Comparison of ENCODE assay signal across 1 cellular context in the genomic region with DNA sequence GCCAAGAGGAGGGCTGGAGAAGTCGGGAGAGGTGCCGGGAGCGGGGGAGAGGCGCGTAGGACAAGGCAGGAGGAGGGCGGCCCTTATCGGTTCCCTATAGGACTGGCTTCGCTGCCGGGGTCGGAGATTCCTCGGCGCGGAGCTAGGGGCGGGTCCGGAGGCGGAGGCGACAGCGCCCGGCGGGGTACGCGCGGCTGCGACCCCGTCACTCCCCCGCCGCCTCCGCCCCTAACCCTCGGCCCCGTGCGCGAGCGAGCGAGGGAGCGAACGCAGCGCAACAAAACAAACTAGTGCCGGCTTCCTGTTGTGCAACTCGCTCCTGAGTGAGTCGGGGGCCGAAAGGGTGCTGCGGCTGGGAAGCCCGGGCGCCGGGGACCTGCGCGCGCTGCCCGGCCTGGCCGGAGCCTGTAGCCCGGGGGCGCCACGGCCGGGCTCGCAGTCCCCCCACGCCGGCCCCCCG.
TF ChIP-seq lines count a peak whose summit lies in the region.

No MANE protein-coding gene starts in this region.

TF ChIP-seq in HEK293, 187 proteins besides CTCF, POLR2A, EP300 and RAD21 (continued from another document and continues in another):
- TF ChIP-seq ZNF610 (tag by site-specific recombination; IDR thresholded peaks at IDR 0.05; ENCODE audit: borderline replicate concordance) (no peak), GLI4 (tag by site-specific recombination; IDR thresholded peaks at IDR 0.05) (no peak), ZNF169 (tag by site-specific recombination; IDR thresholded peaks at IDR 0.05) (no peak), ZFHX2 (tag by site-specific recombination; conservative IDR thresholded peaks at IDR 0.05) (peak; percentile 96), PATZ1 (tag by site-specific recombination; IDR thresholded peaks at IDR 0.05) (peak; percentile 36), ZNF112 (tag by site-specific recombination; IDR thresholded peaks at IDR 0.05) (no peak), ZNF350 (tag by site-specific recombination; IDR thresholded peaks at IDR 0.05) (no peak), ZFP41 (tag by site-specific recombination; IDR thresholded peaks at IDR 0.05; ENCODE audit: borderline replicate concordance) (no peak), KLF8 (tag by site-specific recombination; IDR thresholded peaks at IDR 0.05) (peak; percentile 46; the same call in 1 of the 2 replicates), KLF9 (tag by site-specific recombination; IDR thresholded peaks at IDR 0.05; ENCODE audit: low read depth) (peak; percentile 68), HOXA7 (CRISPR knock-in tag; IDR thresholded peaks at IDR 0.05; ENCODE audit: borderline replicate concordance) (no peak), ZNF670 (tag by site-specific recombination; IDR thresholded peaks at IDR 0.05; ENCODE audit: low read depth) (no peak), ZIC2 (tag by site-specific recombination; IDR thresholded peaks at IDR 0.05) (peak; percentile 48; the same call in 1 of the 2 replicates), ZNF521 (tag by site-specific recombination; IDR thresholded peaks at IDR 0.05) (no peak), BCL11B (tag by site-specific recombination; IDR thresholded peaks at IDR 0.05; ENCODE audit: low read depth) (no peak), KLF16 (tag by site-specific recombination; IDR thresholded peaks at IDR 0.05) (peak; percentile 30; the same call in 1 of the 2 replicates), ZBTB10 (tag by site-specific recombination; IDR thresholded peaks at IDR 0.05) (0 out of 2 replicates have a peak, but pooled peaks have one; percentile 40), ZNF544 (tag by site-specific recombination; IDR thresholded peaks at IDR 0.05) (no peak), ZNF2 (tag by site-specific recombination; IDR thresholded peaks at IDR 0.05) (peak; percentile 10; the same call in 1 of the 2 replicates), ZBTB8A (tag by site-specific recombination; IDR thresholded peaks at IDR 0.05) (0 out of 2 replicates have a peak, but pooled peaks have one; percentile 10), ZNF48 (tag by site-specific recombination; IDR thresholded peaks at IDR 0.05) (no peak), ZNF830 (tag by site-specific recombination; IDR thresholded peaks at IDR 0.05; ENCODE audit: low read depth) (no peak), ZNF398 (tag by site-specific recombination; IDR thresholded peaks at IDR 0.05) (0 out of 2 replicates have a peak, but pooled peaks have one; percentile 32), IKZF3 (tag by site-specific recombination; IDR thresholded peaks at IDR 0.05) (no peak; the same call in 1 of the 2 replicates), ZEB2 (tag by site-specific recombination; IDR thresholded peaks at IDR 0.05) (no peak), ZNF701 (tag by site-specific recombination; IDR thresholded peaks at IDR 0.05) (no peak), GLIS2 (tag by site-specific recombination; IDR thresholded peaks at IDR 0.05) (no peak), ZNF549 (tag by site-specific recombination; IDR thresholded peaks at IDR 0.05) (no peak), SP2 (tag by site-specific recombination; IDR thresholded peaks at IDR 0.05) (peak; percentile 73), MEIS1 (CRISPR knock-in tag; IDR thresholded peaks at IDR 0.05; ENCODE audit: borderline replicate concordance) (0 out of 2 replicates have a peak, but pooled peaks have one; percentile 15), YY2 (tag by site-specific recombination; IDR thresholded peaks at IDR 0.05) (no peak), ZNF776 (tag by site-specific recombination; IDR thresholded peaks at IDR 0.05; ENCODE audit: borderline replicate concordance) (no peak), KLF1 (tag by site-specific recombination; IDR thresholded peaks at IDR 0.05) (peak; percentile 44; the same call in 1 of the 2 replicates), PRDM2 (tag by site-specific recombination; IDR thresholded peaks at IDR 0.05; ENCODE audit: borderline replicate concordance) (no peak)
- TF ChIP-seq, protein P1, sequence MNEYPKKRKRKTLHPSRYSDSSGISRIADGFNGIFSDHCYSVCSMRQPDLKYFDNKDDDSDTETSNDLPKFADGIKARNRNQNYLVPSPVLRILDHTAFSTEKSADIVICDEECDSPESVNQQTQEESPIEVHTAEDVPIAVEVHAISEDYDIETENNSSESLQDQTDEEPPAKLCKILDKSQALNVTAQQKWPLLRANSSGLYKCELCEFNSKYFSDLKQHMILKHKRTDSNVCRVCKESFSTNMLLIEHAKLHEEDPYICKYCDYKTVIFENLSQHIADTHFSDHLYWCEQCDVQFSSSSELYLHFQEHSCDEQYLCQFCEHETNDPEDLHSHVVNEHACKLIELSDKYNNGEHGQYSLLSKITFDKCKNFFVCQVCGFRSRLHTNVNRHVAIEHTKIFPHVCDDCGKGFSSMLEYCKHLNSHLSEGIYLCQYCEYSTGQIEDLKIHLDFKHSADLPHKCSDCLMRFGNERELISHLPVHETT (tag by site-specific recombination; IDR thresholded peaks at IDR 0.05): no peak
- TF ChIP-seq, protein P2, sequence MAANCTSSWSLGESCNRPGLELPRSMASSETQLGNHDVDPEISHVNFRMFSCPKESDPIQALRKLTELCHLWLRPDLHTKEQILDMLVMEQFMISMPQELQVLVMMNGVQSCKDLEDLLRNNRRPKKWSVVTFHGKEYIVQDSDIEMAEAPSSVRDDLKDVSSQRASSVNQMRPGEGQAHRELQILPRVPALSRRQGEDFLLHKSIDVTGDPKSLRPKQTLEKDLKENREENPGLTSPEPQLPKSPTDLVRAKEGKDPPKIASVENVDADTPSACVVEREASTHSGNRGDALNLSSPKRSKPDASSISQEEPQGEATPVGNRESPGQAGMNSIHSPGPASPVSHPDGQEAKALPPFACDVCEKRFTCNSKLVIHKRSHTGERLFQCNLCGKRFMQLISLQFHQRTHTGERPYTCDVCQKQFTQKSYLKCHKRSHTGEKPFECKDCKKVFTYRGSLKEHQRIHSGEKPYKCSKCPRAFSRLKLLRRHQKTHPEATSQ (tag by site-specific recombination; IDR thresholded peaks at IDR 0.05): 0 out of 2 replicates have a peak, but pooled peaks have one; percentile 44
- TF ChIP-seq, protein P3, sequence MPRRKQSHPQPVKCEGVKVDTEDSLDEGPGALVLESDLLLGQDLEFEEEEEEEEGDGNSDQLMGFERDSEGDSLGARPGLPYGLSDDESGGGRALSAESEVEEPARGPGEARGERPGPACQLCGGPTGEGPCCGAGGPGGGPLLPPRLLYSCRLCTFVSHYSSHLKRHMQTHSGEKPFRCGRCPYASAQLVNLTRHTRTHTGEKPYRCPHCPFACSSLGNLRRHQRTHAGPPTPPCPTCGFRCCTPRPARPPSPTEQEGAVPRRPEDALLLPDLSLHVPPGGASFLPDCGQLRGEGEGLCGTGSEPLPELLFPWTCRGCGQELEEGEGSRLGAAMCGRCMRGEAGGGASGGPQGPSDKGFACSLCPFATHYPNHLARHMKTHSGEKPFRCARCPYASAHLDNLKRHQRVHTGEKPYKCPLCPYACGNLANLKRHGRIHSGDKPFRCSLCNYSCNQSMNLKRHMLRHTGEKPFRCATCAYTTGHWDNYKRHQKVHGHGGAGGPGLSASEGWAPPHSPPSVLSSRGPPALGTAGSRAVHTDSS (tag by site-specific recombination; IDR thresholded peaks at IDR 0.05): no peak
- TF ChIP-seq, protein P4, sequence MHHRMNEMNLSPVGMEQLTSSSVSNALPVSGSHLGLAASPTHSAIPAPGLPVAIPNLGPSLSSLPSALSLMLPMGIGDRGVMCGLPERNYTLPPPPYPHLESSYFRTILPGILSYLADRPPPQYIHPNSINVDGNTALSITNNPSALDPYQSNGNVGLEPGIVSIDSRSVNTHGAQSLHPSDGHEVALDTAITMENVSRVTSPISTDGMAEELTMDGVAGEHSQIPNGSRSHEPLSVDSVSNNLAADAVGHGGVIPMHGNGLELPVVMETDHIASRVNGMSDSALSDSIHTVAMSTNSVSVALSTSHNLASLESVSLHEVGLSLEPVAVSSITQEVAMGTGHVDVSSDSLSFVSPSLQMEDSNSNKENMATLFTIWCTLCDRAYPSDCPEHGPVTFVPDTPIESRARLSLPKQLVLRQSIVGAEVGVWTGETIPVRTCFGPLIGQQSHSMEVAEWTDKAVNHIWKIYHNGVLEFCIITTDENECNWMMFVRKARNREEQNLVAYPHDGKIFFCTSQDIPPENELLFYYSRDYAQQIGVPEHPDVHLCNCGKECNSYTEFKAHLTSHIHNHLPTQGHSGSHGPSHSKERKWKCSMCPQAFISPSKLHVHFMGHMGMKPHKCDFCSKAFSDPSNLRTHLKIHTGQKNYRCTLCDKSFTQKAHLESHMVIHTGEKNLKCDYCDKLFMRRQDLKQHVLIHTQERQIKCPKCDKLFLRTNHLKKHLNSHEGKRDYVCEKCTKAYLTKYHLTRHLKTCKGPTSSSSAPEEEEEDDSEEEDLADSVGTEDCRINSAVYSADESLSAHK (tag by site-specific recombination; IDR thresholded peaks at IDR 0.05): 0 out of 2 replicates have a peak, but pooled peaks have one; percentile 17
